Comparison of ENCODE assay signal across 7 cellular contexts in genomic region chr2:128321421-128321775, GRCh38. TPM values are rescaled to one million over a fixed set of nuclear protein-coding genes. Genes with fewer than 3 reads are reported as not detected.
DNase-seq lines count a peak whose midpoint lies in the region; ATAC-seq and TF ChIP-seq lines count a peak whose summit lies in the region.

No MANE protein-coding gene starts in this region.

- TF ChIP-seq POLR2A in IMR-90 (IDR thresholded peaks at IDR 0.05; ENCODE audit: low read depth, low read length) (no peak), spleen (IDR thresholded peaks at IDR 0.05) (no peak)

- intact Hi-C loops in IMR-90 (cut with micrococcal nuclease): loop anchor here (1.0 to 5.0 kb wide), 8 partner anchors 151 to 1601 kb away; no protein-coding TSS in a partner anchor
- intact Hi-C loops in activated CD8-positive, alpha-beta T cell treated with anti-CD3 and anti-CD28 coated beads for 36 hours (cut with micrococcal nuclease): no loop called here
- intact Hi-C loops in spleen (cut with DNase I; ENCODE audit: low total_unique reads): loop anchor here (10.0 kb wide), 2 partner anchors 213 to 413 kb away; no protein-coding TSS in a partner anchor

- no peaks in the 10 kb centered on the region for H3K9me3 Mint-ChIP-seq in activated CD8-positive, alpha-beta T cell treated with anti-CD3 and anti-CD28 coated beads for 36 hours

- H3K9me3 ChIP-seq in IMR-90 (ENCODE audit: control insufficient read depth, insufficient read depth, low read length) (no peaks in the 10 kb centered on the region), iPS-18a (ENCODE audit: control insufficient read depth, low read depth, low read length) (no peaks in the 10 kb centered on the region), spleen (no peaks in the 10 kb centered on the region)

- peak overlapping the region; percentile 77 for H2BK20ac ChIP-seq in IMR-90 (ENCODE audit: low read depth, low read length)

- no peak for TF ChIP-seq RAD21 in IMR-90 (IDR thresholded peaks at IDR 0.05; ENCODE audit: low read length)

- peak overlapping the region; percentile 54 for H3K4me3 Mint-ChIP-seq in activated CD8-positive, alpha-beta T cell treated with anti-CD3 and anti-CD28 coated beads for 36 hours

- H2AK9ac ChIP-seq in IMR-90 (replicated peaks; ENCODE audit: low read depth, low read length, poor library complexity): peak overlapping the region; percentile 93

- peak overlapping the region; percentile 66 for H3K4me2 ChIP-seq in IMR-90 (ENCODE audit: low read depth, low read length)

- ATAC-seq in IMR-90 (ENCODE audit: low read depth): no peak
- ATAC-seq in activated CD8-positive, alpha-beta T cell treated with anti-CD3 and anti-CD28 coated beads for 36 hours: peak; percentile 1
- no peak for ATAC-seq in HG03521 (IDR thresholded peaks at IDR 0.05; ENCODE audit: unreplicated experiment)

- H3K4me1 Mint-ChIP-seq in activated CD8-positive, alpha-beta T cell treated with anti-CD3 and anti-CD28 coated beads for 36 hours (ENCODE audit: low read depth): peaks cover 11% of the 10 kb centered on the region

- peak overlapping the region in 1 of 2 experiments; percentile 41; a peak in 1 of 4 replicates for H4K8ac ChIP-seq in IMR-90 (ENCODE audit: low read depth in 2 of 2, low read length in 2 of 2)

- peaks cover 4% of the 10 kb centered on the region for H3K27me3 Mint-ChIP-seq in activated CD8-positive, alpha-beta T cell treated with anti-CD3 and anti-CD28 coated beads for 36 hours

- H3K56ac ChIP-seq in IMR-90 (ENCODE audit: extremely low read depth, insufficient read depth, low read length): peak overlapping the region; percentile 57; the same call in 1 of the 2 replicates

- peak overlapping the region; percentile 77; the same call in 1 of the 2 replicates for H2AK5ac ChIP-seq in IMR-90 (ENCODE audit: low read depth, low read length)

- peak overlapping the region; percentile 93 for H3K14ac ChIP-seq in IMR-90 (replicated peaks; ENCODE audit: low read depth, low read length)

- peaks cover 15% of the 10 kb centered on the region for H4K20me1 ChIP-seq in IMR-90 (ENCODE audit: insufficient read depth, low read length)

- dilution Hi-C loops in IMR-90 (cut with HindIII; ENCODE audit: low sequenced_read_pairs, unreplicated experiment): no loop called here

- 83% methylated on average over 7 of the region's 15 CpGs; no CpG with 5 or more reads in 1 of the 2 experiments for WGBS in IMR-90 (ENCODE audit: extremely low coverage in 2 of 2, insufficient read length in 1 of 2), 2 experiments
- 69 to 82% (median 75%) methylated on average over 12 to 15 of the region's 15 CpGs for WGBS in spleen, 5 donors

- in situ Hi-C loops in IMR-90 (cut with MboI; ENCODE audit: low sequenced_read_pairs): loop anchor here (10.0 to 25.0 kb wide), 5 partner anchors 213 to 434 kb away; partner anchors contain the start of gene AMMECR1L

- TF ChIP-seq CTCF in IMR-90 (conservative IDR thresholded peaks at IDR 0.05; ENCODE audit: low read depth, low read length): no peak
- no peak for TF ChIP-seq CTCF in activated CD8-positive, alpha-beta T cell treated with anti-CD3 and anti-CD28 coated beads for 36 hours (IDR thresholded peaks at IDR 0.05)
- TF ChIP-seq CTCF in spleen (IDR thresholded peaks at IDR 0.05 in 8 of 11, conservative IDR thresholded peaks at IDR 0.05 in 3 of 11): no peak

- H3K27ac ChIP-seq in IMR-90 (ENCODE audit: insufficient read depth, low read length) (peak overlapping the region; percentile 6; the same call in 1 of the 2 replicates), iPS-18a (ENCODE audit: low read length) (no peak overlapping the region), spleen (peak overlapping the region in 6 of 8 donors; percentile 23 to 88 (median 85))

- H4K91ac ChIP-seq in IMR-90 (ENCODE audit: insufficient read depth, low read depth, low read length): peak overlapping the region; percentile 73

- H3K9ac ChIP-seq in IMR-90 (ENCODE audit: low read depth, low read length) (peak overlapping the region; percentile 25), iPS-18a (ENCODE audit: low read length) (no peak overlapping the region)

- peaks cover 7% of the 10 kb centered on the region; the same call in 1 of the 2 replicates for H3K4me1 ChIP-seq in IMR-90 (ENCODE audit: control insufficient read depth, insufficient read depth, low read length)
- peaks cover 18% of the 10 kb centered on the region for H3K4me1 ChIP-seq in iPS-18a (ENCODE audit: control insufficient read depth, low read depth, low read length)
- peaks cover 15 to 56% (median 45%) of the 10 kb centered on the region in 6 donors for H3K4me1 ChIP-seq in spleen

- no peak overlapping the region for H4K5ac ChIP-seq in IMR-90 (ENCODE audit: low read depth, low read length)

- H3K27me3 ChIP-seq in IMR-90 (ENCODE audit: control insufficient read depth, insufficient read depth, low read length) (no peaks in the 10 kb centered on the region), iPS-18a (ENCODE audit: control insufficient read depth, insufficient read depth, low read length) (peaks cover 25% of the 10 kb centered on the region), spleen (replicated peaks in 1 of 7) (peaks cover 0 to 29% (median 0%) of the 10 kb centered on the region in 7 donors)

- 0 out of 2 replicates have a peak overlapping the region, but pooled peaks have one; percentile 20 for H3K18ac ChIP-seq in IMR-90 (ENCODE audit: low read depth, low read length)

- peak overlapping the region; percentile 61 for H3K4ac ChIP-seq in IMR-90 (ENCODE audit: low read depth, low read length)

- no peak overlapping the region for H3K27ac Mint-ChIP-seq in activated CD8-positive, alpha-beta T cell treated with anti-CD3 and anti-CD28 coated beads for 36 hours

- no peak overlapping the region for H2BK5ac ChIP-seq in IMR-90 (ENCODE audit: low read depth, low read length, poor library complexity, severe bottlenecking)

- peak overlapping the region; percentile 66; the same call in 1 of the 2 replicates for H3K23ac ChIP-seq in IMR-90 (ENCODE audit: low read depth, low read length)

- peaks cover 4% of the 10 kb centered on the region; the same call in 1 of the 2 replicates for H3K9me1 ChIP-seq in IMR-90 (ENCODE audit: insufficient read depth, low read length)

- CTCF ChIA-PET in IMR-90 (lab: Yijun Ruan, JAX): interaction anchor here (0.7 kb wide), 2 partner anchors 300 to 434 kb away, joined by 3 read pairs; no protein-coding TSS in a partner anchor
- CTCF ChIA-PET in activated CD8-positive, alpha-beta T cell treated with anti-CD3 and anti-CD28 coated beads for 36 hours (lab: Charles Lee): interaction anchor here (0.9 to 1.2 kb wide), 2 partner anchors 16 to 266 kb away, joined by 3 read pairs; no protein-coding TSS in a partner anchor

- H3K36me3 Mint-ChIP-seq in activated CD8-positive, alpha-beta T cell treated with anti-CD3 and anti-CD28 coated beads for 36 hours (ENCODE audit: low read depth): peaks cover 2% of the 10 kb centered on the region

- POLR2A ChIA-PET in IMR-90 (lab: Charles Lee; ENCODE audit: unreplicated experiment): no interaction called here
- POLR2A ChIA-PET in activated CD8-positive, alpha-beta T cell treated with anti-CD3 and anti-CD28 coated beads for 36 hours (lab: Charles Lee): interaction anchor here (1.0 kb wide), 1 partner anchor 12 kb away, joined by 5 read pairs; no protein-coding TSS in a partner anchor

- H3K36me3 ChIP-seq in IMR-90 (ENCODE audit: control insufficient read depth, insufficient read depth, low read length): no peaks in the 10 kb centered on the region; the same call in 1 of the 2 replicates
- H3K36me3 ChIP-seq in iPS-18a (ENCODE audit: control insufficient read depth, low read depth, low read length): no peaks in the 10 kb centered on the region
- no peaks in the 10 kb centered on the region for H3K36me3 ChIP-seq in spleen

- no TSS peak for BruUV-seq in IMR-90 (replicated peaks; lab: Mats Ljungman, UMichigan)

- H3K4me3 ChIP-seq in IMR-90 (ENCODE audit: insufficient read depth, low read depth, low read length) (no peak overlapping the region; the same call in 1 of the 2 replicates), iPS-18a (ENCODE audit: low read length) (peak overlapping the region; percentile 13), spleen (peak overlapping the region in 5 of 8 donors; percentile 34 to 76 (median 50))

- H2BK15ac ChIP-seq in IMR-90 (ENCODE audit: low read depth, low read length): peak overlapping the region; percentile 81; the same call in 2 of the 3 replicates

- peak overlapping the region; percentile 94 for H2AFZ ChIP-seq in IMR-90 (replicated peaks; ENCODE audit: low read length, poor library complexity)

- H2BK120ac ChIP-seq in IMR-90 (ENCODE audit: low read depth, low read length): peak overlapping the region; percentile 72

- DNase-seq in IMR-90 (no peak), spleen (peak; percentile 81), EL (no peak), DMS114 treated with DMSO at 0.1 percent for 48 hours (lab: John Stamatoyannopoulos, UW; ENCODE audit: unreplicated experiment) (no peak)
- peak; percentile 17 for DNase-seq in activated CD8-positive, alpha-beta T cell treated with anti-CD3 and anti-CD28 coated beads for 36 hours

- H3K79me1 ChIP-seq in IMR-90 (ENCODE audit: low read depth in 1 of 2, low read length in 2 of 2): peaks cover 0 to 12% of the 10 kb centered on the region in 2 experiments; a peak in 2 of 4 replicates

TF ChIP-seq in IMR-90, 13 proteins besides CTCF, POLR2A, EP300 and RAD21 (continues in another document):
- no peak for TF ChIP-seq RFX5 (IDR thresholded peaks at IDR 0.05; ENCODE audit: low read depth, low read length)
- TF ChIP-seq CEBPB (IDR thresholded peaks at IDR 0.05; ENCODE audit: low read depth, low read length): no peak
- TF ChIP-seq MAFK (IDR thresholded peaks at IDR 0.05; ENCODE audit: low read depth, low read length): no peak
- TF ChIP-seq ELK1 (IDR thresholded peaks at IDR 0.05; ENCODE audit: borderline replicate concordance, low read depth, low read length): no peak
- TF ChIP-seq MXI1 (IDR thresholded peaks at IDR 0.05; ENCODE audit: borderline replicate concordance, low read depth, low read length): no peak
- TF ChIP-seq CHD1 (IDR thresholded peaks at IDR 0.05; ENCODE audit: low read depth, low read length): no peak

RNA-seq across cellular contexts. Expression of gene HS6ST1, which starts 2.7 kb away (rescaled TPM):
- total RNA-seq in IMR-90 (2012; rRNA removed) (29.7 and 29.9 TPM in 2 replicates), spleen (10 to 100 TPM; 52.2 to 99.5 (median 66.7) TPM)
- polyA plus RNA-seq in IMR-90 (2012; rRNA removed) (36.9 and 39.7 TPM in 2 replicates), spleen (10 to 100 TPM in 1 of 3 donors, 1 to 10 TPM in 2; 7.2 to 24.7 (median 9.2) TPM)
- 22.1 and 48.3 TPM in 2 replicates for polyA plus RNA-seq in IMR-90 (2012; cell fraction: cytosol; rRNA removed)
- polyA plus RNA-seq in IMR-90 (2012; cell fraction: nucleus; rRNA removed; ENCODE audit: low replicate concordance): 21.0 and 34.4 TPM in 2 replicates
- 10 to 100 TPM; 12.5 to 13.0 TPM for total RNA-seq in activated CD8-positive, alpha-beta T cell treated with anti-CD3 and anti-CD28 coated beads for 36 hours

Comparison
In these comparisons a context has a peak if more than half of its experiments do, and no peak if none do; other contexts are left out.
1. DNase-seq: peak in activated CD8-positive, alpha-beta T cell treated with anti-CD3 and anti-CD28 coated beads for 36 hours (single experiment) and spleen (single experiment); none in IMR-90 (single experiment), EL (single experiment) and DMS114 treated with DMSO at 0.1 percent for 48 hours (single experiment).